Comparison of ENCODE assay signal across 8 cellular contexts in the genomic region with DNA sequence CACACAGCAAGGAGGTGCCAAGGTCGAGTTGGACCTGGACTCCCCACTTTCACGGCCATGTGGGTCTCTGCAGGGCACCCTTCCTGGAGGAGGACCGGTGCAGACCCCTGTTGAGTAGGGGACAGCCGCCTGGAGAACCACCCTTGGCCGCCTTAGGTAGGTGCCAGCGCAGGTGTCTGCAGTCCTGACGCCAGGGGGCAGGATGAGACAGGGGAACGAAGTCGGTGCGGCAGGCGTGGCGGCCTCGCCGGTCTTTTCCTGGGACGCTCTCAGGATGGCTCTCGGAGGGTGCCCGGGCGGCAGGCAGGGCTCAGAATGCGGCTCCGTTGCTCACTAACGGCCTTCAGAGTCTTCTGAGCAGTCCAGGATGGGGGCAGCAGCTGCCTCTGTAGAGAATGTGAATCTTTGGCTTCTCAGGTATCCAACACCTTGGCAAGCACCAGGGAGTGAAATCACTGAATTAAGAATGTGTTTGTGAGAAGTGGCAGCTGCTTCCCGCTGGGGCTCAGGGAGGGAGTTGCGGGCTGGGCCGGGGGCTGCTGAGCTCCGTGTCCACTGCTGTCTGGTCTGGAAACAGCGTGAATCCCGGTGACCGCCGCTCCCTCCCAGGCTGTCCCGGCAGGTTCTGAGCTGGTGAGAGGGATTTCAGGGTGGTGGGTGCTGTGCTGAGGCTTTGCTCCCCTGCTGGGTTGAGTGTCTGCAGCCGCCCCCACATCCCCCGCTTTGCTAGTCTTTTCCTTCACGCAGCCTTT. TPM values are rescaled to one million over a fixed set of nuclear protein-coding genes. Genes with fewer than 3 reads are reported as not detected.
DNase-seq lines count a peak whose midpoint lies in the region; ATAC-seq and TF ChIP-seq lines count a peak whose summit lies in the region.

No MANE protein-coding gene starts in this region.

- ATAC-seq in HG02642 (IDR thresholded peaks at IDR 0.05; ENCODE audit: poor library complexity, unreplicated experiment) = peak; percentile 44
- peak; percentile 87 for ATAC-seq in activated CD8-positive, alpha-beta memory T cell treated with anti-CD3 and anti-CD28 coated beads, Interleukin-2, amount 10 ng/mL, durations not matched to agents 7 days and 5 days
- peak; percentile 74 to 85 for ATAC-seq in naive B cell (ENCODE audit: low read depth in 2 of 2)
- no peak for ATAC-seq in GM19324 (IDR thresholded peaks at IDR 0.05; ENCODE audit: low FRiP score, unreplicated experiment)

- H3K4me1 Mint-ChIP-seq in Caco-2 (ENCODE audit: low read depth, unreplicated experiment) = no peaks in the 10 kb centered on the region
- H3K4me1 Mint-ChIP-seq in activated CD8-positive, alpha-beta memory T cell treated with anti-CD3 and anti-CD28 coated beads, Interleukin-2, amount 10 ng/mL, durations not matched to agents 7 days and 5 days = no peaks in the 10 kb centered on the region
- peaks cover 10 to 27% (median 20%) of the 10 kb centered on the region in 3 donors for H3K4me1 Mint-ChIP-seq in naive B cell

- H3K27ac Mint-ChIP-seq in Caco-2 (ENCODE audit: unreplicated experiment) (no peak overlapping the region), naive B cell (peak overlapping the region in 2 of 6 donors; percentile 20 to 26)
- no peak overlapping the region for H3K27ac Mint-ChIP-seq in activated CD8-positive, alpha-beta memory T cell treated with anti-CD3 and anti-CD28 coated beads, Interleukin-2, amount 10 ng/mL, durations not matched to agents 7 days and 5 days

- H3K27me3 Mint-ChIP-seq in Caco-2 (ENCODE audit: insufficient read depth, unreplicated experiment) (no peaks in the 10 kb centered on the region), naive B cell (peaks cover 0 to 14% (median 7%) of the 10 kb centered on the region in 3 donors)
- no peaks in the 10 kb centered on the region for H3K27me3 Mint-ChIP-seq in activated CD8-positive, alpha-beta memory T cell treated with anti-CD3 and anti-CD28 coated beads, Interleukin-2, amount 10 ng/mL, durations not matched to agents 7 days and 5 days

- DNase-seq in Caco-2 (peak; percentile 75 to 85), NCI-H748 treated with DMSO at 0.1 percent for 48 hours (lab: John Stamatoyannopoulos, UW) (peak; percentile 51), epithelial cell of esophagus (ENCODE audit: low read depth) (peak; percentile 79), naive B cell (peak; percentile 72)
- DNase-seq in activated CD8-positive, alpha-beta memory T cell treated with anti-CD3 and anti-CD28 coated beads, Interleukin-2, amount 10 ng/mL, durations not matched to agents 7 days and 5 days = peak; percentile 80
- DNase-seq in stimulated activated CD8-positive, alpha-beta memory T cell treated with anti-CD3 and anti-CD28 coated beads, Interleukin-7, amount 100 ng/mL, for 4 hours (ENCODE audit: low read depth in 2 of 2) = peak; percentile 32 to 62

- no peaks in the 10 kb centered on the region for H3K36me3 ChIP-seq in Caco-2 (ENCODE audit: control insufficient read depth, insufficient read depth, low read length)

- TF ChIP-seq CTCF in Caco-2 (IDR thresholded peaks at IDR 0.05; ENCODE audit: insufficient read depth in 1 of 2, low read depth in 1 of 2, low read length in 1 of 2, severe bottlenecking in 1 of 2, unreplicated experiment in 1 of 2) = peak; percentile 63 to 81
- TF ChIP-seq CTCF in epithelial cell of esophagus (IDR thresholded peaks at IDR 0.05; ENCODE audit: insufficient read depth, low read depth, low read length, missing control alignments) = peak; percentile 86

- H3K9me3 ChIP-seq in Caco-2 = no peaks in the 10 kb centered on the region

- H3K36me3 Mint-ChIP-seq in Caco-2 (ENCODE audit: insufficient read depth, unreplicated experiment) (no peaks in the 10 kb centered on the region), naive B cell (no peaks in the 10 kb centered on the region)
- no peaks in the 10 kb centered on the region for H3K36me3 Mint-ChIP-seq in activated CD8-positive, alpha-beta memory T cell treated with anti-CD3 and anti-CD28 coated beads, Interleukin-2, amount 10 ng/mL, durations not matched to agents 7 days and 5 days

- no peaks in the 10 kb centered on the region for H3K27me3 ChIP-seq in Caco-2 (replicated peaks; ENCODE audit: control insufficient read depth, insufficient read depth, low read length)

- intact Hi-C loops in Caco-2 (cut with micrococcal nuclease; ENCODE audit: unreplicated experiment) = no loop called here

- no peak overlapping the region for H3K4me3 Mint-ChIP-seq in Caco-2 (ENCODE audit: unreplicated experiment)
- H3K4me3 Mint-ChIP-seq in activated CD8-positive, alpha-beta memory T cell treated with anti-CD3 and anti-CD28 coated beads, Interleukin-2, amount 10 ng/mL, durations not matched to agents 7 days and 5 days = no peak overlapping the region
- peak overlapping the region in 6 of 8 donors; percentile 34 to 66 (median 56) for H3K4me3 Mint-ChIP-seq in naive B cell

- no peaks in the 10 kb centered on the region for H3K4me1 ChIP-seq in Caco-2

- no TSS peak for BruUV-seq in Caco-2 (replicated peaks; lab: Mats Ljungman, UMichigan)

- H3K4me3 ChIP-seq in Caco-2 (ENCODE audit: low read depth, low read length) = no peak overlapping the region
- no peak overlapping the region for H3K4me3 ChIP-seq in epithelial cell of esophagus (ENCODE audit: low read length)

- POLR2A ChIA-PET in Caco-2 (lab: Charles Lee) = no interaction called here

- CTCF ChIA-PET in Caco-2 (lab: Charles Lee) = interaction anchor here (0.6 to 0.8 kb wide), 2 partner anchors 11 to 739 kb away, joined by 4 to 5 read pairs; a partner anchor contains a TSS
- CTCF ChIA-PET in activated CD8-positive, alpha-beta memory T cell treated with anti-CD3 and anti-CD28 coated beads, Interleukin-2, amount 10 ng/mL, durations not matched to agents 7 days and 5 days (lab: Charles Lee) = interaction anchor here (0.7 to 1.6 kb wide), 4 partner anchors 11 to 53 kb away, joined by 3 to 7 read pairs (median 3); a partner anchor contains a TSS

- H3K9me3 Mint-ChIP-seq in Caco-2 (ENCODE audit: unreplicated experiment) (no peaks in the 10 kb centered on the region), naive B cell (no peaks in the 10 kb centered on the region)
- H3K9me3 Mint-ChIP-seq in activated CD8-positive, alpha-beta memory T cell treated with anti-CD3 and anti-CD28 coated beads, Interleukin-2, amount 10 ng/mL, durations not matched to agents 7 days and 5 days (ENCODE audit: low read depth) = no peaks in the 10 kb centered on the region

RNA-seq across cellular contexts. Expression of a gene that starts 10.9 kb away (rescaled TPM):
- 19.0 and 19.2 TPM in 2 replicates for total RNA-seq in Caco-2 (2022)
- total RNA-seq in activated CD8-positive, alpha-beta memory T cell treated with anti-CD3 and anti-CD28 coated beads, Interleukin-2, amount 10 ng/mL, durations not matched to agents 7 days and 5 days = 10 to 100 TPM; 30.0 to 35.8 TPM
- polyA plus RNA-seq in naive B cell (ENCODE audit: low read depth in 6 of 6) = 10 to 100 TPM; 13.6 to 27.9 (median 21.9) TPM

RNA-seq across cellular contexts. Expression of a gene that starts 53.7 kb away (rescaled TPM):
- 7.1 and 7.7 TPM in 2 replicates for total RNA-seq in Caco-2 (2022)
- total RNA-seq in activated CD8-positive, alpha-beta memory T cell treated with anti-CD3 and anti-CD28 coated beads, Interleukin-2, amount 10 ng/mL, durations not matched to agents 7 days and 5 days = 10 to 100 TPM; 11.5 to 13.9 TPM
- 10 to 100 TPM in 1 of 6 donors, 1 to 10 TPM in 5; 2.7 to 10.2 (median 7.3) TPM for polyA plus RNA-seq in naive B cell (ENCODE audit: low read depth in 6 of 6)

RNA-seq across cellular contexts. Expression of a gene that starts 53.9 kb away (rescaled TPM):
- total RNA-seq in Caco-2 (2022) = 35.6 and 36.0 TPM in 2 replicates
- 10 to 100 TPM; 45.0 to 52.2 TPM for total RNA-seq in activated CD8-positive, alpha-beta memory T cell treated with anti-CD3 and anti-CD28 coated beads, Interleukin-2, amount 10 ng/mL, durations not matched to agents 7 days and 5 days
- polyA plus RNA-seq in naive B cell (ENCODE audit: low read depth in 6 of 6) = 10 to 100 TPM in 5 of 6 donors, 1 to 10 TPM in 1; 8.1 to 34.6 (median 17.5) TPM

Comparison
In these comparisons a context has a peak if more than half of its experiments do, and no peak if none do; other contexts are left out.
1. H3K4me3 Mint-ChIP-seq: peak in naive B cell (6 of 8); none in Caco-2 (single experiment) and activated CD8-positive, alpha-beta memory T cell treated with anti-CD3 and anti-CD28 coated beads, Interleukin-2, amount 10 ng/mL, durations not matched to agents 7 days and 5 days (single experiment).
2. Peak in every context shown above with its lines, with median percentiles within 50 percentile points of each other: DNase-seq.